In the genomic region with DNA sequence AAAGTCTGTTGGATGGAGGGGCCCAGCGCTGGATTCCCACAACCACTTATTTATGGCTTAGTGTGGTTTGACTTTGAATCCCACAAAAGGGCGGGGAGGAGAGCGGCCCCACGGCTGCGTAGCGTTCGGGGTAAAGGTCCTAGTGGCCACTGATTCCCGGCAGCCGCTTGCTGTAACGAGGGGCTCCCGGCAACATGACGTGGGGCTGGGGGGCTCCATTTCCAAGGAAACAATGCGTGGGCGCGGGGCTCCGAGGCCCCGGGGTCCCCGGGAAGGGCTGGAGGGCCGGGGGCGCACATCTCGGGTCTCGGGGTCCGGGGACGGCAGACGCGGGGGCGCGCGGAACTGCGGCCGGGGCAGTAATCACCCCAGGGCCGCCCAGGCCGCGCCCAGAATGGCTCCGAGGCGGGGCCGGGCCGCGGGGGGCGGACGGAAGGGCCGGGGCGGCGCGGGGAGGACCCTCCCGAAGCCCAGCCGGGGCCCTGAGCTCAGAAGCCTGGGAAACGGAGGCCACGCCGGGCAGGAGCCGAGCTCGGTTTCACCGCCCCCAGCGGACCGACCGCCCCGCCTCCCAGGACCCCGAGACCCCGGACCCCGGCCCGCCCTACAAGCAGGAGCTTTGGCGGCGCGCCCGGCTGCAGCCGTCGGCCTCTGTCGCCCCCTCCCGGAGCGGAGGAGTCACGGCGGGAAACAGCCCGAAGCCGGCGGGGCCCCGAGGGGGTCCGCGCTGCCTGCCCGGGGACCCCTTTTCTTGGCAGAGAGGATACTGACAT, we compare ENCODE assay signal across 8 cellular contexts. TPM values are rescaled to one million over a fixed set of nuclear protein-coding genes. Genes with fewer than 3 reads are reported as not detected.
A peak's percentile ranks its signal among the peaks of the same experiment; 100 is the strongest.
DNase-seq lines count a peak whose midpoint lies in the region; ATAC-seq and TF ChIP-seq lines count a peak whose summit lies in the region.

No MANE protein-coding gene starts in this region.

- H3K27me3 ChIP-seq in Caco-2 (replicated peaks; ENCODE audit: control insufficient read depth, insufficient read depth, low read length) (no peaks in the 10 kb centered on the region), neural progenitor cell (peaks cover 46% of the 10 kb centered on the region), stomach smooth muscle (ENCODE audit: control insufficient read depth in 1 of 2, insufficient read depth in 2 of 2, low read length in 2 of 2) (no peaks in the 10 kb centered on the region)

- no peaks in the 10 kb centered on the region for H3K4me1 Mint-ChIP-seq in Caco-2 (ENCODE audit: low read depth, unreplicated experiment)
- H3K4me1 Mint-ChIP-seq in neural progenitor cell, result peaks cover 9% of the 10 kb centered on the region

- BruUV-seq in Caco-2 (replicated peaks; lab: Mats Ljungman, UMichigan), result no TSS peak

- no peaks in the 10 kb centered on the region for H3K36me3 Mint-ChIP-seq in Caco-2 (ENCODE audit: insufficient read depth, unreplicated experiment)
- no peaks in the 10 kb centered on the region for H3K36me3 Mint-ChIP-seq in neural progenitor cell

- H3K27ac Mint-ChIP-seq in Caco-2 (ENCODE audit: unreplicated experiment), result peak overlapping the region; percentile 57
- H3K27ac Mint-ChIP-seq in neural progenitor cell, result peak overlapping the region; percentile 78

- H2AFZ ChIP-seq in neural progenitor cell (replicated peaks), result peak overlapping the region; percentile 90

- no peak overlapping the region for H3K27ac ChIP-seq in neural progenitor cell
- H3K27ac ChIP-seq in stomach smooth muscle (ENCODE audit: low read length), result peak overlapping the region; percentile 81

- H3K36me3 ChIP-seq in Caco-2 (ENCODE audit: control insufficient read depth, insufficient read depth, low read length), result no peaks in the 10 kb centered on the region
- H3K36me3 ChIP-seq in neural progenitor cell, result no peaks in the 10 kb centered on the region
- H3K36me3 ChIP-seq in stomach smooth muscle (ENCODE audit: control insufficient read depth in 2 of 2, insufficient read depth in 2 of 2, low read length in 2 of 2), result no peaks in the 10 kb centered on the region

- peak; percentile 83 for ATAC-seq in GM19438 (IDR thresholded peaks at IDR 0.05; ENCODE audit: low read depth, unreplicated experiment)

- CTCF ChIA-PET in Caco-2 (lab: Charles Lee), result interaction anchor here (0.6 to 1.9 kb wide), 7 partner anchors 10 to 788 kb away, joined by 3 to 15 read pairs (median 4); no protein-coding TSS in a partner anchor

- intact Hi-C loops in Caco-2 (cut with micrococcal nuclease; ENCODE audit: unreplicated experiment), result loop anchor here (1.0 to 5.0 kb wide), 2 partner anchors 37 to 97 kb away; no protein-coding TSS in a partner anchor

- DNase-seq in Caco-2 (peak; percentile 82 to 83), HK-2 (ENCODE audit: unreplicated experiment) (peak; percentile 83), RKO (ENCODE audit: low spot score) (peak; percentile 72), foreskin fibroblast (peak; percentile 71 to 91), neural progenitor cell (ENCODE audit: low spot score) (peak; percentile 92)
- DNase-seq in activated effector memory CD4-positive, alpha-beta T cell treated with anti-CD3 and anti-CD28 coated beads, Interleukin-2, amount 50 U/mL, for 16 hours, result peak; percentile 92

- H3K4me2 ChIP-seq in neural progenitor cell, result peak overlapping the region; percentile 93

- peak overlapping the region; percentile 35 for H3K4me3 ChIP-seq in Caco-2 (ENCODE audit: low read depth, low read length)
- peak overlapping the region; percentile 59 to 60 for H3K4me3 ChIP-seq in foreskin fibroblast (ENCODE audit: low read depth in 1 of 2, low read length in 2 of 2)
- H3K4me3 ChIP-seq in neural progenitor cell, result peak overlapping the region; percentile 96
- H3K4me3 ChIP-seq in stomach smooth muscle (ENCODE audit: low read length in 2 of 2), result peak overlapping the region; percentile 26 to 79

- H3F3A ChIP-seq in neural progenitor cell (ENCODE audit: low read depth), result no peaks in the 10 kb centered on the region

- TF ChIP-seq CTCF in Caco-2 (IDR thresholded peaks at IDR 0.05; ENCODE audit: insufficient read depth in 1 of 2, low read depth in 1 of 2, low read length in 1 of 2, severe bottlenecking in 1 of 2, unreplicated experiment in 1 of 2) (peak; percentile 63 to 73), foreskin fibroblast (IDR thresholded peaks at IDR 0.05; ENCODE audit: low read depth, low read length) (peak; percentile 87), neural progenitor cell (IDR thresholded peaks at IDR 0.05) (peak; percentile 89)

- H3K4me1 ChIP-seq in Caco-2 (0 out of 2 replicates have a peak, but pooled peaks cover 7% of the 10 kb centered on the region), neural progenitor cell (no peaks in the 10 kb centered on the region), stomach smooth muscle (ENCODE audit: control insufficient read depth, insufficient read depth, low read length) (peaks cover 37% of the 10 kb centered on the region)

- no peaks in the 10 kb centered on the region for H4K20me1 ChIP-seq in neural progenitor cell (ENCODE audit: low read depth)

- peaks cover 3% of the 10 kb centered on the region for H3K27me3 Mint-ChIP-seq in Caco-2 (ENCODE audit: insufficient read depth, unreplicated experiment)
- peaks cover 16% of the 10 kb centered on the region for H3K27me3 Mint-ChIP-seq in neural progenitor cell (ENCODE audit: insufficient read depth, low read depth)

- H3K79me2 ChIP-seq in neural progenitor cell (ENCODE audit: low read depth), result no peaks in the 10 kb centered on the region

- peak overlapping the region; percentile 61 for H3K9ac ChIP-seq in neural progenitor cell
- H3K9ac ChIP-seq in stomach smooth muscle (ENCODE audit: low read length in 2 of 2), result peak overlapping the region; percentile 74 to 84

- peak overlapping the region; percentile 82 for H3K4me3 Mint-ChIP-seq in Caco-2 (ENCODE audit: unreplicated experiment)
- peak overlapping the region; percentile 91 for H3K4me3 Mint-ChIP-seq in neural progenitor cell

- H3K9me3 ChIP-seq in Caco-2 (no peaks in the 10 kb centered on the region), neural progenitor cell (ENCODE audit: low read depth) (no peaks in the 10 kb centered on the region), stomach smooth muscle (ENCODE audit: control insufficient read depth in 2 of 2, low read length in 2 of 2) (no peaks in the 10 kb centered on the region)

- no peaks in the 10 kb centered on the region for H3K9me3 Mint-ChIP-seq in Caco-2 (ENCODE audit: unreplicated experiment)
- no peaks in the 10 kb centered on the region for H3K9me3 Mint-ChIP-seq in neural progenitor cell

- POLR2A ChIA-PET in Caco-2 (lab: Charles Lee), result interaction anchor here (0.5 to 0.6 kb wide), 6 partner anchors 61 to 880 kb away, joined by 3 to 7 read pairs (median 6); a partner anchor contains a TSS

RNA-seq across cellular contexts. Expression of a gene that starts 11.9 kb away (rescaled TPM):
- total RNA-seq in Caco-2 (2022), result not detected in 2 replicates
- total RNA-seq in neural progenitor cell (ENCODE audit: low replicate concordance), result not detected in 2 replicates

Comparison
In these comparisons a context has a peak if more than half of its experiments do, and no peak if none do; other contexts are left out.
1. H3K4me3 ChIP-seq: peak in every context shown above with its lines; median percentile 96 in neural progenitor cell; 60 in foreskin fibroblast; 52 in stomach smooth muscle; 35 in Caco-2.